Comparison of ENCODE assay signal across 1 cellular context in the genomic region with DNA sequence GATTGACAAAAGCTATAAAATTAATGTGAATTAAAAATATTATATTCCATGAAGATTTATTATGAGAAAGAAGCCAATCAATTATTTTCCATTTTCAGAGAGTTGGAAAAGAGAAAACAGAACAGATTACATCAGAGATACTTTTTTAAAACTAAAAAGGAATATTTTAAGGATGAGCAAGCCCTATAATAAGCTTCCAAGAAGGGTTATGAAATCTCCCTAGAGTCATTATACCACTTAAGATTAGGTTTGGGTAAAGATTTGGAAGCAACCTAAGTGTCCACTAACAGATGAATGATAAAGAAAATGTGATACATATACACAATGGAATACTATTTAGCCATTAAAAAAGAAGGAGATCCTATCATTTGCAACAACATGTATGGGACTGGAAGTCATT.
TF ChIP-seq lines count a peak whose summit lies in the region.

No MANE protein-coding gene starts in this region.

TF ChIP-seq in SK-N-SH, 30 proteins besides CTCF, POLR2A, EP300 and RAD21:
- TF ChIP-seq, protein P1, sequence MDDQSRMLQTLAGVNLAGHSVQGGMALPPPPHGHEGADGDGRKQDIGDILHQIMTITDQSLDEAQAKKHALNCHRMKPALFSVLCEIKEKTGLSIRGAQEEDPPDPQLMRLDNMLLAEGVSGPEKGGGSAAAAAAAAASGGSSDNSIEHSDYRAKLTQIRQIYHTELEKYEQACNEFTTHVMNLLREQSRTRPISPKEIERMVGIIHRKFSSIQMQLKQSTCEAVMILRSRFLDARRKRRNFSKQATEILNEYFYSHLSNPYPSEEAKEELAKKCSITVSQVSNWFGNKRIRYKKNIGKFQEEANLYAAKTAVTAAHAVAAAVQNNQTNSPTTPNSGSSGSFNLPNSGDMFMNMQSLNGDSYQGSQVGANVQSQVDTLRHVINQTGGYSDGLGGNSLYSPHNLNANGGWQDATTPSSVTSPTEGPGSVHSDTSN (IDR thresholded peaks at IDR 0.05), result peak; percentile 42; the same call in 1 of the 2 replicates
- peak; percentile 29; the same call in 1 of the 2 replicates for TF ChIP-seq NFIC (IDR thresholded peaks at IDR 0.05; ENCODE audit: borderline replicate concordance)
- TF ChIP-seq TAF1 (IDR thresholded peaks at IDR 0.05; ENCODE audit: borderline replicate concordance, low read depth, low read length), result no peak
- peak; percentile 31; the same call in 1 of the 2 replicates for TF ChIP-seq FOSL2 (IDR thresholded peaks at IDR 0.05; ENCODE audit: borderline replicate concordance, low read depth)
- TF ChIP-seq NRF1 (IDR thresholded peaks at IDR 0.05; ENCODE audit: low read depth, low read length), result no peak
- TF ChIP-seq TCF12 (IDR thresholded peaks at IDR 0.05), result peak; percentile 59
- peak; percentile 52 for TF ChIP-seq JUND (IDR thresholded peaks at IDR 0.05)
